In the genomic region with DNA sequence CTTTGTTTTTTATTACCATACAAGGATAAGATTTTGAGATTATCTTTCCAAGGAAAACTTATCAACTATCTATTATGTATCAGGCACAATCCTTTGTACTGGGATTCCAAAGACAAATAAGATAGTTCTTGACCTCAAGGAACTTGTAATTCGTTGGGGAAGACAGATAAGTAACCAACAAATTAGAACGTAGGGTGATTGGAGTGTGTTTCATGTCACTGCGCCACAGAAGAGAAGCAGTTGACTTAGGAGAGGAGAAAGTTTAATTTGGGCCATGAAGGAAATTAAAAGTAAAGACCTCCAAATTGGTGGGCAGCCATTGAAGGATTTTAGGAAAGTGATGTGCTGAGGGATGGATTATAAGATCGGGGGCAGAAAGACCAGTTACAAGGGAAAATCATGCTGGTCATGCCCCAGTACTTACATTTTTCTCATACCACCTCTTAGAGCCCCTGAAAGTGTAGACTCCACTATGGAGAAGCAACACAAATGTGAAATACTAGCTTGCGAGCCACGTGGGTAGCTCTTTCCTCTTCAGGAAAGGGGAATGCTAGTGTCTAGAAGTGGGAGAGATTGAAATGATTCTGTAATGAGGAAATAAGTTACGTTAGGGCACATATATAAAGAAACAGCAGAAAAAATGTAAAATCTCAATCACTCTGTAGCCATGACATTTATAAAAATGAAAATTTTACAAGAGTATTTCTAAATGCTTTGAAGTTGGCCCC, we compare ENCODE assay signal across 12 cellular contexts.
A peak's percentile ranks its signal among the peaks of the same experiment; 100 is the strongest.
DNase-seq lines count a peak whose midpoint lies in the region; ATAC-seq and TF ChIP-seq lines count a peak whose summit lies in the region.
"Had no signal": no experiment of that assay in that cellular context is flagged by ENCODE, and none has a peak within 500 bp of the region (broad histone marks: within the 10 kb centered on the region; RNA-seq: fewer than 3 reads in every experiment).

No MANE protein-coding gene starts in this region.

- H3K4me3 Mint-ChIP-seq in activated T-helper 17 cell treated with anti-CD3 and anti-CD28 coated beads, Interleukin-2, amount 50 U/mL, for 72 hours = no peak overlapping the region
- H3K4me3 Mint-ChIP-seq: central memory CD8-positive, alpha-beta T cell had no signal

- intact Hi-C loops in left ventricle myocardium inferior (cut with micrococcal nuclease) (no loop called here), left ventricle myocardium superior (cut with micrococcal nuclease) (no loop called here), aorta (cut with DNase I) (loop anchor here in 1 of 2 donors (2.0 kb wide), 1 partner anchor 33 kb away; no protein-coding TSS in a partner anchor)

- H3K4me1 Mint-ChIP-seq in activated T-helper 17 cell treated with anti-CD3 and anti-CD28 coated beads, Interleukin-2, amount 50 U/mL, for 72 hours = peaks cover 42% of the 10 kb centered on the region

- H3K36me3 ChIP-seq in left ventricle myocardium inferior = no peaks in the 10 kb centered on the region
- peaks cover 5% of the 10 kb centered on the region for H3K36me3 ChIP-seq in mesodermal cell (ENCODE audit: control insufficient read depth, insufficient read depth, low read length)
- no peaks in the 10 kb centered on the region for H3K36me3 ChIP-seq in aorta (ENCODE audit: control insufficient read depth in 1 of 2, insufficient read depth in 2 of 2, low read length in 1 of 2)
- no peaks in the 10 kb centered on the region for H3K36me3 ChIP-seq in HAP-1 (replicated peaks)
- H3K36me3 ChIP-seq: BE2C had no signal

- in situ Hi-C loops in HAP-1 (cut with MboI; ENCODE audit: low sequenced_read_pairs) = no loop called here

- no peak overlapping the region for H3K4me3 ChIP-seq in left ventricle myocardium inferior
- H3K4me3 ChIP-seq in mesodermal cell (ENCODE audit: extremely low read depth, insufficient read depth, low read length, poor library complexity, severe bottlenecking) = no peak overlapping the region
- H3K4me3 ChIP-seq in aorta (ENCODE audit: low read length in 2 of 2) = no peak overlapping the region
- H3K4me3 ChIP-seq in HAP-1 = no peak overlapping the region

- H3K9me3 ChIP-seq in left ventricle myocardium inferior (replicated peaks) (no peaks in the 10 kb centered on the region), mesodermal cell (ENCODE audit: control insufficient read depth, low read length) (no peaks in the 10 kb centered on the region), aorta (ENCODE audit: control insufficient read depth, low read length) (no peaks in the 10 kb centered on the region), HAP-1 (no peaks in the 10 kb centered on the region)
- H3K9me3 ChIP-seq: BE2C had no signal

- H3K36me3 Mint-ChIP-seq in activated T-helper 17 cell treated with anti-CD3 and anti-CD28 coated beads, Interleukin-2, amount 50 U/mL, for 72 hours (ENCODE audit: low read depth) = peaks cover 42% of the 10 kb centered on the region

- peak overlapping the region; percentile 34 for H3K27ac Mint-ChIP-seq in activated T-helper 17 cell treated with anti-CD3 and anti-CD28 coated beads, Interleukin-2, amount 50 U/mL, for 72 hours

- no peaks in the 10 kb centered on the region for H3K9me3 Mint-ChIP-seq in activated T-helper 17 cell treated with anti-CD3 and anti-CD28 coated beads, Interleukin-2, amount 50 U/mL, for 72 hours
- H3K9me3 Mint-ChIP-seq: central memory CD8-positive, alpha-beta T cell had no signal

- H3K27ac ChIP-seq in left ventricle myocardium inferior (replicated peaks) (peak overlapping the region; percentile 39), mesodermal cell (ENCODE audit: low read depth, low read length, severe bottlenecking) (peak overlapping the region; percentile 71), aorta (ENCODE audit: low read depth in 1 of 2, low read length in 2 of 2) (peak overlapping the region; percentile 71 to 83)

- H3K4me1 ChIP-seq in left ventricle myocardium inferior (peaks cover 74% of the 10 kb centered on the region), mesodermal cell (ENCODE audit: control insufficient read depth, insufficient read depth, low read length, poor library complexity, severe bottlenecking) (peaks cover 66% of the 10 kb centered on the region), aorta (ENCODE audit: control insufficient read depth in 1 of 2, insufficient read depth in 2 of 2, low read length in 2 of 2) (peaks cover 8 to 21% of the 10 kb centered on the region in 2 donors), HAP-1 (peaks cover 2% of the 10 kb centered on the region; the same call in 1 of the 2 replicates)

- DNase-seq in left ventricle myocardium inferior (no peak), left ventricle myocardium superior (no peak), aorta (no peak), SIG-M5 treated with dmso at 0.1 percent for 504 hours (lab: John Stamatoyannopoulos, UW; ENCODE audit: unreplicated experiment) (no peak), HAP-1 (ENCODE audit: low spot score in 2 of 2) (no peak), NOMO-1 treated with DMSO at 0.1 percent for 48 hours (lab: John Stamatoyannopoulos, UW; ENCODE audit: unreplicated experiment) (no peak)
- DNase-seq: BE2C, NCI-H1930 had no signal

- no peaks in the 10 kb centered on the region for H3K27me3 Mint-ChIP-seq in activated T-helper 17 cell treated with anti-CD3 and anti-CD28 coated beads, Interleukin-2, amount 50 U/mL, for 72 hours
- H3K27me3 Mint-ChIP-seq: central memory CD8-positive, alpha-beta T cell had no signal

- ATAC-seq in left ventricle myocardium superior (no peak), aorta (ENCODE audit: low FRiP score) (no peak)
- ATAC-seq in activated T-helper 17 cell treated with anti-CD3 and anti-CD28 coated beads, Interleukin-2, amount 50 U/mL, for 72 hours (replicated peaks) = no peak
- ATAC-seq: HepG2 had no signal

- H3K27me3 ChIP-seq in left ventricle myocardium inferior (ENCODE audit: low read depth) (no peaks in the 10 kb centered on the region), aorta (ENCODE audit: control insufficient read depth in 1 of 2, insufficient read depth in 2 of 2, low read length in 1 of 2) (no peaks in the 10 kb centered on the region), HAP-1 (ENCODE audit: low read depth) (no peaks in the 10 kb centered on the region)
- H3K27me3 ChIP-seq: BE2C had no signal

- no peak for TF ChIP-seq CTCF in left ventricle myocardium inferior (IDR thresholded peaks at IDR 0.05; ENCODE audit: borderline replicate concordance)

- WGBS in mesodermal cell (ENCODE audit: insufficient coverage in 2 of 2), 2 experiments = 77 to 78% methylated on average over 5 of the region's 7 CpGs
- 54 to 55% methylated on average over 7 of the region's 7 CpGs for WGBS in aorta, 2 donors
